1 cellular context compared by ENCODE assay signal in the genomic region with DNA sequence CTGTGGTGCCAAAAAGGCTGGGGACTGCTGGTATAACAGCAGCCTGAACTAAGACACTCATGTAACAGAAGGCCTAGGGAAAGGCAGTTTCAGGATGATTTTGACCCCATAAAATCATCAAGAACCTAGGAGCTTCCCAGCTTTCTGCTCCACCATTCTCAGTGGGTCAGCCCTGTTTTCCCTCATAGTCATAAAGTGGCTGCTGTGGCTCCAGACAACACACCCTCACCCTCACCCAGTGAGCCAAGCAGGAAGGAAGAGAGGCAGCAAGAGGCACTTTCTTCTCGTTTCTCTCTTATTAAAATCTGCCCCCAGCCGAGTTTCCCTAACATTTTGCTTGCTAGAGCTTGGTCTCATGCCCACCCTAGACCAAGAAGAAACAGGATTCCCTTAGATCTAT.
A peak's percentile ranks its signal among the peaks of the same experiment; 100 is the strongest.
TF ChIP-seq lines count a peak whose summit lies in the region.

No MANE protein-coding gene starts in this region.

TF ChIP-seq in H1, 55 proteins besides CTCF, POLR2A, EP300 and RAD21:
- 0 out of 2 replicates have a peak, but pooled peaks have one; percentile 56 for TF ChIP-seq KDM1A (IDR thresholded peaks at IDR 0.05; ENCODE audit: borderline replicate concordance, low read length)
- TF ChIP-seq SP1 (IDR thresholded peaks at IDR 0.05; ENCODE audit: low read depth, low read length) = no peak
